Comparison of ENCODE assay signal across 21 cellular contexts in genomic region chr1:54615531-54616245, GRCh38. TPM values are rescaled to one million over a fixed set of nuclear protein-coding genes. Genes with fewer than 3 reads are reported as not detected.
DNase-seq lines count a peak whose midpoint lies in the region; ATAC-seq, FAIRE-seq and TF ChIP-seq lines count a peak whose summit lies in the region.
"Had no signal": no experiment of that assay in that cellular context is flagged by ENCODE, and none has a peak within 500 bp of the region (broad histone marks: within the 10 kb centered on the region; RNA-seq: fewer than 3 reads in every experiment).

No MANE protein-coding gene starts in this region.

- ATAC-seq in GM23338 (no peak; the same call in 2 of the 3 replicates), right lobe of liver (peak; percentile 45 to 63 (median 54)), HG02798 (IDR thresholded peaks at IDR 0.05; ENCODE audit: poor library complexity, unreplicated experiment) (no peak), HG02763 (IDR thresholded peaks at IDR 0.05; ENCODE audit: unreplicated experiment) (no peak)

- H2BK12ac ChIP-seq in H1 (ENCODE audit: low read depth, low read length), result peak overlapping the region; percentile 60; the same call in 1 of the 2 replicates

- no peaks in the 10 kb centered on the region for H3K9me3 ChIP-seq in H1 (ENCODE audit: insufficient read depth in 2 of 2, low read depth in 1 of 2, low read length in 1 of 2)
- no peaks in the 10 kb centered on the region for H3K9me3 ChIP-seq in right lobe of liver
- H3K9me3 ChIP-seq: ovary, vagina had no signal

- H3K4me2 ChIP-seq in GM23338 (no peak overlapping the region), H1 (ENCODE audit: insufficient read depth in 1 of 2, low read depth in 2 of 2, low read length in 2 of 2) (no peak overlapping the region)
- H3K4me2 ChIP-seq: PC-9 had no signal

- H4K8ac ChIP-seq in H1 (ENCODE audit: extremely low read depth, insufficient read depth, low read length), result no peak overlapping the region

- H3K4me1 ChIP-seq in GM23338 (ENCODE audit: insufficient read depth) (no peaks in the 10 kb centered on the region; the same call in 1 of the 2 replicates), H1 (replicated peaks in 1 of 4; ENCODE audit: control insufficient read depth in 3 of 4, insufficient read depth in 4 of 4, low read length in 3 of 4) (peaks cover under 1 to 12% (median 7%) of the 10 kb centered on the region in 4 experiments), right lobe of liver (no peaks in the 10 kb centered on the region)
- H3K4me1 ChIP-seq: vagina had no signal

- no peaks in the 10 kb centered on the region for H3K79me1 ChIP-seq in H1 (ENCODE audit: low read depth, low read length)

- H3K4me3 ChIP-seq in GM23338, result no peak overlapping the region
- H3K4me3 ChIP-seq in NB4 (ENCODE audit: low read depth, low read length), result no peak overlapping the region
- no peak overlapping the region for H3K4me3 ChIP-seq in H1 (ENCODE audit: extremely low read depth in 1 of 4, insufficient read depth in 2 of 4, low read depth in 3 of 4, low read length in 4 of 4)
- no peak overlapping the region for H3K4me3 ChIP-seq in right lobe of liver
- H3K4me3 ChIP-seq: ovary, PC-9, vagina had no signal

- no peak for TF ChIP-seq EP300 in H1 (IDR thresholded peaks at IDR 0.05; ENCODE audit: borderline replicate concordance in 1 of 2, low read depth in 2 of 2, low read length in 2 of 2)

- H3K4ac ChIP-seq in H1 (replicated peaks; ENCODE audit: insufficient read length, low read depth, low read length), result no peak overlapping the region

- H2AFZ ChIP-seq in GM23338, result peak overlapping the region; percentile 38; the same call in 1 of the 2 replicates
- H2AFZ ChIP-seq in H1 (ENCODE audit: low read length), result no peak overlapping the region
- H2AFZ ChIP-seq: PC-9 had no signal

- no peak for FAIRE-seq in H1 (lab: Jason Lieb, UNC)
- FAIRE-seq: astrocyte had no signal

- no peaks in the 10 kb centered on the region for H3K9me2 ChIP-seq in GM23338 (ENCODE audit: insufficient read depth)

- no peak overlapping the region for H3K4me3 Mint-ChIP-seq in GM23338
- H3K4me3 Mint-ChIP-seq: activated naive CD4-positive, alpha-beta T cell treated with anti-CD3 and anti-CD28 coated beads for 36 hours; CD4-positive, CD25-positive, alpha-beta regulatory T cell had no signal

- H3K27ac Mint-ChIP-seq in GM23338, result no peak overlapping the region
- H3K27ac Mint-ChIP-seq: activated naive CD4-positive, alpha-beta T cell treated with anti-CD3 and anti-CD28 coated beads for 36 hours; CD4-positive, CD25-positive, alpha-beta regulatory T cell had no signal

- no peak overlapping the region for H3K56ac ChIP-seq in H1 (replicated peaks; ENCODE audit: insufficient read length, low read depth, low read length)

- H2BK15ac ChIP-seq in H1 (ENCODE audit: low read length), result no peak overlapping the region

- no peaks in the 10 kb centered on the region for H3K36me3 ChIP-seq in GM23338 (ENCODE audit: insufficient read depth)
- H3K36me3 ChIP-seq in H1 (ENCODE audit: control insufficient read depth in 2 of 4, insufficient read depth in 4 of 4, low read length in 3 of 4), result no peaks in the 10 kb centered on the region
- H3K36me3 ChIP-seq in right lobe of liver, result no peaks in the 10 kb centered on the region
- H3K36me3 ChIP-seq: ovary, vagina had no signal

- POLR2A ChIA-PET in H1 (lab: Charles Lee; ENCODE audit: partially characterized antibody), result no interaction called here

- H3K79me2 ChIP-seq in GM23338 (replicated peaks; ENCODE audit: insufficient read depth), result no peaks in the 10 kb centered on the region
- H3K79me2 ChIP-seq in H1 (ENCODE audit: control insufficient read depth in 1 of 2, insufficient read depth in 2 of 2, low read length in 2 of 2), result no peaks in the 10 kb centered on the region

- no peak overlapping the region for H3K18ac ChIP-seq in H1 (ENCODE audit: extremely low read depth, low read length)

- H3K27me3 Mint-ChIP-seq in GM23338 (ENCODE audit: insufficient read depth, low read depth, poor library complexity), result peaks cover 17% of the 10 kb centered on the region

- H2BK20ac ChIP-seq in H1 (ENCODE audit: low read length), result no peak overlapping the region

- peak overlapping the region; percentile 73; the same call in 1 of the 2 replicates for H2BK5ac ChIP-seq in H1 (ENCODE audit: low read depth, low read length)

- H3K23me2 ChIP-seq in H1 (ENCODE audit: low read depth, low read length), result 0 out of 2 replicates have a peak, but pooled peaks cover 3% of the 10 kb centered on the region

- peaks cover 19% of the 10 kb centered on the region for H3K4me1 Mint-ChIP-seq in GM23338
- H3K4me1 Mint-ChIP-seq: CD4-positive, CD25-positive, alpha-beta regulatory T cell had no signal

- no peaks in the 10 kb centered on the region for H3F3A ChIP-seq in GM23338 (replicated peaks; ENCODE audit: low read depth)

- peak overlapping the region; percentile 70 for H4K91ac ChIP-seq in H1 (replicated peaks; ENCODE audit: insufficient read length, low read length)

- H3K23ac ChIP-seq in H1 (ENCODE audit: insufficient read length), result no peak overlapping the region

- H3K9ac ChIP-seq in H1 (replicated peaks in 1 of 4; ENCODE audit: extremely low read depth in 1 of 4, low read depth in 3 of 4, low read length in 3 of 4), result no peak overlapping the region

- TF ChIP-seq CTCF in GM23338 (conservative IDR thresholded peaks at IDR 0.05; ENCODE audit: low read depth in 2 of 2), result no peak
- no peak for TF ChIP-seq CTCF in NB4 (IDR thresholded peaks at IDR 0.05; ENCODE audit: low read depth, low read length)
- TF ChIP-seq CTCF in H1 (IDR thresholded peaks at IDR 0.05; ENCODE audit: control extremely low read depth in 1 of 3, insufficient read depth in 1 of 3, low read depth in 1 of 3, low read length in 3 of 3), result no peak
- TF ChIP-seq CTCF in right lobe of liver (IDR thresholded peaks at IDR 0.05), result no peak

- DNase-seq in GM23338 (ENCODE audit: low spot score), result no peak
- peak; percentile 26 for DNase-seq in NB4 (ENCODE audit: low read depth)
- no peak for DNase-seq in H1 (ENCODE audit: low read depth in 1 of 2, low spot score in 2 of 2)
- no peak for DNase-seq in right lobe of liver
- DNase-seq in inferior parietal cortex (ENCODE audit: extremely low spot score), result no peak
- DNase-seq in hepatic stellate cell (ENCODE audit: low spot score), result no peak
- DNase-seq: activated CD4-positive, alpha-beta T cell treated with anti-CD3 and anti-CD28 coated beads, Interleukin-2, amount 50 U/mL, for 1 hour; activated naive CD4-positive, alpha-beta T cell treated with anti-CD3 and anti-CD28 coated beads for 36 hours; activated T-cell treated with anti-CD3 and anti-CD28 coated beads for 4 hours; CD4-positive, CD25-positive, alpha-beta regulatory T cell; NCI-H1092 treated with DMSO at 0.1 percent for 48 hours; NCI-H69; PC-9; stimulated activated CD4-positive, alpha-beta T cell treated with anti-CD3 and anti-CD28 coated beads, Interleukin-4, amount 100 ng/mL, for 4 hours had no signal

- TF ChIP-seq RAD21 in H1 (IDR thresholded peaks at IDR 0.05 in 1 of 2, conservative IDR thresholded peaks at IDR 0.05 in 1 of 2; ENCODE audit: low read depth in 2 of 2, low read length in 2 of 2), result no peak

- H3K9me3 Mint-ChIP-seq in GM23338, result no peaks in the 10 kb centered on the region
- H3K9me3 Mint-ChIP-seq: activated naive CD4-positive, alpha-beta T cell treated with anti-CD3 and anti-CD28 coated beads for 36 hours; CD4-positive, CD25-positive, alpha-beta regulatory T cell had no signal

- WGBS in H1 (ENCODE audit: extremely low coverage in 1 of 2, insufficient coverage in 1 of 2, insufficient read length in 1 of 2, insufficient replicate concordance in 2 of 2, low coverage in 1 of 2, low lambda C conversion rate in 2 of 2, missing lambda C conversion rate in 1 of 2), 2 experiments, result 86% methylated on average over 13 of the region's 13 CpGs; no CpG with 5 or more reads in 1 of the 2 experiments
- 77% methylated on average over 5 of the region's 13 CpGs for WGBS in right lobe of liver (ENCODE audit: insufficient coverage, low coverage, low lambda C conversion rate, missing lambda C conversion rate)

- intact Hi-C loops in right lobe of liver (cut with DNase I), result no loop called here

- no peak overlapping the region for H3K27ac ChIP-seq in GM23338 (ENCODE audit: low read depth)
- no peak overlapping the region for H3K27ac ChIP-seq in H1 (ENCODE audit: low read depth, low read length)
- H3K27ac ChIP-seq in right lobe of liver, result no peak overlapping the region
- H3K27ac ChIP-seq: ovary, PC-9, vagina had no signal

- no peak overlapping the region for H2AK5ac ChIP-seq in H1 (ENCODE audit: low read depth, low read length)

- CTCF ChIA-PET in H1 (lab: Charles Lee; ENCODE audit: partially characterized antibody), result no interaction called here

- TF ChIP-seq POLR2A in NB4 (IDR thresholded peaks at IDR 0.05; ENCODE audit: extremely low read depth, insufficient read length) (no peak), H1 (IDR thresholded peaks at IDR 0.05; ENCODE audit: control extremely low read depth in 1 of 2, low read depth in 2 of 2, low read length in 2 of 2) (no peak), right lobe of liver (IDR thresholded peaks at IDR 0.05) (no peak)

- H3K14ac ChIP-seq in H1 (ENCODE audit: insufficient read length), result no peak overlapping the region

- H3K27me3 ChIP-seq in GM23338 (ENCODE audit: insufficient read depth) (no peaks in the 10 kb centered on the region), H1 (replicated peaks in 1 of 4; ENCODE audit: control insufficient read depth in 3 of 4, extremely low read depth in 1 of 4, insufficient read depth in 3 of 4, low read length in 3 of 4) (no peaks in the 10 kb centered on the region; a peak in 1 of 7 replicates), right lobe of liver (no peaks in the 10 kb centered on the region)
- H3K27me3 ChIP-seq: ovary, vagina had no signal

- H3K36me3 Mint-ChIP-seq in GM23338 (ENCODE audit: low read depth), result no peaks in the 10 kb centered on the region
- H3K36me3 Mint-ChIP-seq: CD4-positive, CD25-positive, alpha-beta regulatory T cell had no signal

- no peaks in the 10 kb centered on the region for H4K20me1 ChIP-seq in GM23338 (replicated peaks; ENCODE audit: insufficient read depth)
- no peaks in the 10 kb centered on the region for H4K20me1 ChIP-seq in H1 (replicated peaks in 1 of 2; ENCODE audit: control insufficient read depth in 1 of 2, insufficient read depth in 2 of 2, low read length in 2 of 2)

- no peak overlapping the region for H4K5ac ChIP-seq in H1 (ENCODE audit: insufficient read length, low read depth, low read length)

- H2BK120ac ChIP-seq in H1 (replicated peaks; ENCODE audit: low read depth, low read length), result peak overlapping the region; percentile 31

RNA-seq across cellular contexts. Expression of gene FAM151A, which starts 7.6 kb away (rescaled TPM):
- total RNA-seq in GM23338 (2014; rRNA removed; shearing (Covaris generic)), result 0.10 TPM in 1 of 2 replicates, not detected in the other
- polyA plus RNA-seq in GM23338 (2016; fragmentation: Nextera tagmentation; extraction: Ambion mirVana) (not detected in 2 replicates), H1 (2011; rRNA removed) (0.08 TPM in 1 of 2 replicates, not detected in the other)
- not detected in 2 replicates for total RNA-seq in H1 (2021; fragmentation: NEBNext Ultra II Directional; extraction: Animal tissue kit (Norgen Biotek cat#: 25700))
- polyA plus RNA-seq in H1 (2011; cell fraction: cytosol; rRNA removed), result 0.08 TPM
- 0.07 TPM for polyA plus RNA-seq in H1 (2011; cell fraction: nucleus; rRNA removed)
- polyA plus RNA-seq in H1 (2012, experiment 1 of 2), result not detected in 4 replicates
- polyA plus RNA-seq in H1 (2012, experiment 2 of 2), result not detected
- polyA plus RNA-seq in H1 (2013, experiment 1 of 2), result 0.08 TPM
- polyA plus RNA-seq in H1 (2013, experiment 2 of 2), result 0.06 TPM
- not detected in 2 replicates for polyA minus RNA-seq in H1 (2011; rRNA and poly(A)+ RNA removed)
- polyA minus RNA-seq in H1 (2011; cell fraction: cytosol; rRNA and poly(A)+ RNA removed), result not detected
- not detected for polyA minus RNA-seq in H1 (2011; cell fraction: nucleus; rRNA and poly(A)+ RNA removed)
- total RNA-seq in right lobe of liver, result 10 to 100 TPM in 2 of 6 experiments, 1 to 10 TPM in 2, under 1 TPM in 2; 0.12 to 72.9 (median 5.2) TPM
- total RNA-seq: activated naive CD4-positive, alpha-beta T cell treated with anti-CD3 and anti-CD28 coated beads for 36 hours; astrocyte; CD4-positive, CD25-positive, alpha-beta regulatory T cell; ovary; PC-9; skeletal muscle tissue; vagina had no signal
- polyA plus RNA-seq: AG04450; CD4-positive, CD25-positive, alpha-beta regulatory T cell had no signal

RNA-seq across cellular contexts. Expression of gene MROH7, which starts 25.9 kb away (rescaled TPM):
- 0.17 TPM in 1 of 2 replicates, not detected in the other for total RNA-seq in GM23338 (2014; rRNA removed; shearing (Covaris generic))
- polyA plus RNA-seq in GM23338 (2016; fragmentation: Nextera tagmentation; extraction: Ambion mirVana) (not detected in 2 replicates), H1 (2011; rRNA removed) (0.20 and 0.27 TPM in 2 replicates)
- total RNA-seq in H1 (2021; fragmentation: NEBNext Ultra II Directional; extraction: Animal tissue kit (Norgen Biotek cat#: 25700)), result 0.07 TPM in 1 of 2 replicates, not detected in the other
- polyA plus RNA-seq in H1 (2011; cell fraction: cytosol; rRNA removed), result 0.19 TPM
- polyA plus RNA-seq in H1 (2011; cell fraction: nucleus; rRNA removed), result 0.96 TPM
- 0.15 to 0.48 TPM (median 0.28 TPM) in 3 of 4 replicates, not detected in the other for polyA plus RNA-seq in H1 (2012, experiment 1 of 2)
- not detected for polyA plus RNA-seq in H1 (2012, experiment 2 of 2)
- 0.08 TPM for polyA plus RNA-seq in H1 (2013, experiment 1 of 2)
- 0.04 TPM for polyA plus RNA-seq in H1 (2013, experiment 2 of 2)
- polyA minus RNA-seq in H1 (2011; rRNA and poly(A)+ RNA removed), result 0.51 and 0.66 TPM in 2 replicates
- polyA minus RNA-seq in H1 (2011; cell fraction: cytosol; rRNA and poly(A)+ RNA removed), result not detected
- polyA minus RNA-seq in H1 (2011; cell fraction: nucleus; rRNA and poly(A)+ RNA removed), result 1.9 TPM
- 1 to 10 TPM in 3 of 6 experiments, under 1 TPM in 3; 0.37 to 3.1 (median 1.2) TPM for total RNA-seq in right lobe of liver
- total RNA-seq: astrocyte; CD4-positive, CD25-positive, alpha-beta regulatory T cell; PC-9 had no signal
- polyA plus RNA-seq: AG04450; CD4-positive, CD25-positive, alpha-beta regulatory T cell had no signal

Comparison
In these comparisons a context has a peak if more than half of its experiments do, and no peak if none do; other contexts are left out.
1. ATAC-seq: peak in right lobe of liver (4 of 4); none in GM23338 (single experiment), HG02798 (single experiment) and HG02763 (single experiment).